In the genomic region with DNA sequence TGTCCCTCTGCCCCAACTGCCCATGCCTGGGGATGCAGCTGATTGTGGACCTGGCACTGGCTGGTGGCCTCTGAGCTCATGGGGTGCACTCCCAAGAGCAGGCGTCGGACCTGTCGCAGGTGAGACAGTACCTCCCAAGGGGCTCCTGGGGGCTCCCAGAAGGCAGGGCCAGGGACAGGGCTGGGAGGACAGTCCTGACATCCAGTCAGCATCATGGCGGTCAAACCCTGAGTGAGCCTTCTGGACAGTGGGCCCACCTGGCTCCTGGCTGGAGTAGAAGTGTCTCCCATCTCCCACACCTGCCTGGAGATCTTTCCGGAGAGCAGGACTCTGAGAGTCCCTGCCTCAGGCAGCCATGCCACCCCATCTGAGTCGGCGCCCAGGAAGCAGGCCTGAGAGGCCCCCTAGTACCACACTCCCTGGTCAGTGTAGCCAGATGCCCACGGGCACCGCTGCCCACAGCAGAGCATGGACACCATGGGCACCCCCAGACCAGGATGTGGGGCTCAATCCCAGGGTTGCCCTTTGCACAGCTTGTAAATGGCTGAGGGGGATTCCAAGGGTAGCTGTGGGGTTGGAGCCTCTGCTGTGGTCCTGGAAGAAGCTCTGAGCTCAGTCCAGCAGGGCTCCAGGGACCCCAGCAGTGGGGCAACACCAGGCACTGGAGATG, we compare ENCODE assay signal across 24 cellular contexts. TPM values are rescaled to one million over a fixed set of nuclear protein-coding genes. Genes with fewer than 3 reads are reported as not detected.
DNase-seq lines count a peak whose midpoint lies in the region; ATAC-seq and TF ChIP-seq lines count a peak whose summit lies in the region.
"Had no signal": no experiment of that assay in that cellular context is flagged by ENCODE, and none has a peak within 500 bp of the region (broad histone marks: within the 10 kb centered on the region; RNA-seq: fewer than 3 reads in every experiment).

No MANE protein-coding gene starts in this region.

- H2BK15ac ChIP-seq in neuronal stem cell (ENCODE audit: low read length), result peak overlapping the region; percentile 81

- no peaks in the 10 kb centered on the region for H3K4me1 Mint-ChIP-seq in activated naive CD4-positive, alpha-beta T cell treated with anti-CD3 and anti-CD28 coated beads for 36 hours (ENCODE audit: low read depth)
- H3K4me1 Mint-ChIP-seq: CD4-positive, CD25-positive, alpha-beta regulatory T cell; GM23338 had no signal

- no peaks in the 10 kb centered on the region for H3K36me3 Mint-ChIP-seq in activated naive CD4-positive, alpha-beta T cell treated with anti-CD3 and anti-CD28 coated beads for 36 hours (ENCODE audit: low read depth)
- H3K36me3 Mint-ChIP-seq: CD4-positive, CD25-positive, alpha-beta regulatory T cell had no signal

- H3K27ac ChIP-seq in neuronal stem cell (replicated peaks; ENCODE audit: low read length) (no peak overlapping the region), upper lobe of right lung (no peak overlapping the region)
- H3K27ac ChIP-seq: A549, PC-9, RWPE1 had no signal

- peaks cover 2% of the 10 kb centered on the region for H3K79me1 ChIP-seq in neuronal stem cell (ENCODE audit: low read depth, low read length)

- H3K4me3 ChIP-seq in H7 (ENCODE audit: insufficient read depth, low read depth, low read length) (no peak overlapping the region), neuronal stem cell (ENCODE audit: low read length in 2 of 2) (no peak overlapping the region), upper lobe of right lung (no peak overlapping the region)
- H3K4me3 ChIP-seq: A549, GM23338, PC-9 had no signal

- intact Hi-C loops in activated naive CD4-positive, alpha-beta T cell treated with anti-CD3 and anti-CD28 coated beads for 36 hours (cut with micrococcal nuclease), result no loop called here
- intact Hi-C loops in upper lobe of right lung (cut with DNase I), result no loop called here

- peak overlapping the region; percentile 91 for H3K23ac ChIP-seq in neuronal stem cell (ENCODE audit: low read depth, low read length, poor library complexity)

- H3K27me3 ChIP-seq in H7 (ENCODE audit: control insufficient read depth, insufficient read depth, low read length), result no peaks in the 10 kb centered on the region
- peaks cover 0 to 4% (median 0%) of the 10 kb centered on the region in 3 experiments for H3K27me3 ChIP-seq in neuronal stem cell (ENCODE audit: control insufficient read depth in 3 of 3, insufficient read depth in 3 of 3, low read depth in 1 of 3, low read length in 3 of 3)
- peaks cover 15% of the 10 kb centered on the region for H3K27me3 ChIP-seq in upper lobe of right lung
- H3K27me3 ChIP-seq: BE2C had no signal

- ATAC-seq in upper lobe of right lung, result no peak
- no peak for ATAC-seq in GM18498 (IDR thresholded peaks at IDR 0.05; ENCODE audit: unreplicated experiment)
- ATAC-seq: GM23338, HCT116 had no signal

- peaks cover 4% of the 10 kb centered on the region for H3K27me3 Mint-ChIP-seq in activated naive CD4-positive, alpha-beta T cell treated with anti-CD3 and anti-CD28 coated beads for 36 hours (ENCODE audit: low read depth)
- H3K27me3 Mint-ChIP-seq: CD4-positive, CD25-positive, alpha-beta regulatory T cell had no signal

- no peak overlapping the region for H4K91ac ChIP-seq in neuronal stem cell (ENCODE audit: low read depth, low read length, poor library complexity)

- H3K9me3 Mint-ChIP-seq in activated naive CD4-positive, alpha-beta T cell treated with anti-CD3 and anti-CD28 coated beads for 36 hours, result peaks cover 3% of the 10 kb centered on the region

- H2AK5ac ChIP-seq in neuronal stem cell (ENCODE audit: low read depth, low read length), result peak overlapping the region; percentile 68

- H2AFZ ChIP-seq in neuronal stem cell (ENCODE audit: low read length), result no peak overlapping the region
- H2AFZ ChIP-seq: GM23338, PC-9 had no signal

- CTCF ChIA-PET in activated naive CD4-positive, alpha-beta T cell treated with anti-CD3 and anti-CD28 coated beads for 36 hours (lab: Charles Lee), result no interaction called here

- peak; percentile 0 for DNase-seq in activated naive CD4-positive, alpha-beta T cell treated with anti-CD3 and anti-CD28 coated beads for 36 hours
- no peak for DNase-seq in activated naive CD4-positive, alpha-beta T cell (lab: John Stamatoyannopoulos, UW)
- peak; percentile 29 for DNase-seq in H7
- DNase-seq in neuronal stem cell (ENCODE audit: low spot score), result no peak
- DNase-seq in upper lobe of right lung, result peak; percentile 57
- DNase-seq in midbrain (lab: John Stamatoyannopoulos, UW), result no peak
- DNase-seq: BE2C; CD4-positive, CD25-positive, alpha-beta regulatory T cell; DMS79; Karpas-422; MV-4-11; NCI-H1105 treated with DMSO at 0.1 percent for 48 hours; NCI-H2029 treated with DMSO at 0.1 percent for 48 hours; NCI-H226; NCI-H510A treated with DMSO at 0.1 percent for 48 hours; NCI-H748 treated with DMSO at 0.1 percent for 48 hours; PC-9; SIG-M5 had no signal

- peak overlapping the region; percentile 19 for H3K18ac ChIP-seq in neuronal stem cell (ENCODE audit: low read length)

- TF ChIP-seq CTCF in upper lobe of right lung (IDR thresholded peaks at IDR 0.05), result no peak

- no CpG with 5 or more reads among the region's 9 CpGs for WGBS in neuronal stem cell (ENCODE audit: extremely low coverage in 2 of 2, insufficient read length in 2 of 2, insufficient replicate concordance in 1 of 2), 2 donors

- H3K9ac ChIP-seq in neuronal stem cell (ENCODE audit: low read depth, low read length, poor library complexity), result no peak overlapping the region

- H3K36me3 ChIP-seq in H7 (replicated peaks; ENCODE audit: control insufficient read depth, insufficient read depth, low read length) (no peaks in the 10 kb centered on the region), neuronal stem cell (replicated peaks in 1 of 2; ENCODE audit: control insufficient read depth in 2 of 2, insufficient read depth in 2 of 2, low read length in 2 of 2) (no peaks in the 10 kb centered on the region), upper lobe of right lung (no peaks in the 10 kb centered on the region)
- H3K36me3 ChIP-seq: BE2C had no signal

- no peak overlapping the region for H2BK5ac ChIP-seq in neuronal stem cell (ENCODE audit: low read length)

- H3K4ac ChIP-seq in neuronal stem cell (ENCODE audit: low read length), result no peak overlapping the region

- no peak overlapping the region for H3K4me2 ChIP-seq in neuronal stem cell (ENCODE audit: insufficient read depth, low read length, poor library complexity, severe bottlenecking)
- H3K4me2 ChIP-seq: A549, GM23338, PC-9 had no signal

- H3K4me3 Mint-ChIP-seq in activated naive CD4-positive, alpha-beta T cell treated with anti-CD3 and anti-CD28 coated beads for 36 hours, result no peak overlapping the region
- H3K4me3 Mint-ChIP-seq: CD4-positive, CD25-positive, alpha-beta regulatory T cell; GM23338 had no signal

- H3K14ac ChIP-seq in neuronal stem cell (ENCODE audit: low read length), result no peak overlapping the region

- H2BK12ac ChIP-seq in neuronal stem cell (ENCODE audit: low read length), result peak overlapping the region; percentile 63

- H3K27ac Mint-ChIP-seq in activated naive CD4-positive, alpha-beta T cell treated with anti-CD3 and anti-CD28 coated beads for 36 hours, result no peak overlapping the region
- H3K27ac Mint-ChIP-seq: CD4-positive, CD25-positive, alpha-beta regulatory T cell; GM23338 had no signal

- H4K8ac ChIP-seq in neuronal stem cell (ENCODE audit: low read depth, low read length), result no peak overlapping the region

- peaks cover 0 to 4% of the 10 kb centered on the region in 2 donors for H3K9me3 ChIP-seq in neuronal stem cell (replicated peaks in 1 of 2; ENCODE audit: control insufficient read depth in 2 of 2, insufficient read depth in 1 of 2, low read depth in 1 of 2, low read length in 2 of 2)
- H3K9me3 ChIP-seq in upper lobe of right lung, result no peaks in the 10 kb centered on the region
- H3K9me3 ChIP-seq: A549, BE2C had no signal

- no peak overlapping the region for H2BK120ac ChIP-seq in neuronal stem cell (ENCODE audit: low read depth, low read length)

- H3K4me1 ChIP-seq in neuronal stem cell (ENCODE audit: control insufficient read depth in 2 of 2, insufficient read depth in 1 of 2, low read depth in 1 of 2, low read length in 2 of 2) (peaks cover 0 to 3% of the 10 kb centered on the region in 2 donors), upper lobe of right lung (no peaks in the 10 kb centered on the region)
- H3K4me1 ChIP-seq: A549, BE2C had no signal

RNA-seq across cellular contexts. Expression of a gene that starts 6.6 kb away (rescaled TPM):
- not detected for total RNA-seq in activated naive CD4-positive, alpha-beta T cell treated with anti-CD3 and anti-CD28 coated beads for 36 hours
- 0.44 TPM in 1 of 2 replicates, not detected in the other for total RNA-seq in H7 (2014; rRNA removed; shearing (Covaris generic))
- polyA plus RNA-seq in neuronal stem cell (2013, experiment 1 of 2), result 0.85 TPM
- polyA plus RNA-seq in neuronal stem cell (2013, experiment 2 of 2), result 0.83 TPM
- total RNA-seq in upper lobe of right lung, result not detected
- total RNA-seq: CD4-positive, CD25-positive, alpha-beta regulatory T cell; GM23338; M059J; PC-9 had no signal
- polyA plus RNA-seq: A549; CD4-positive, CD25-positive, alpha-beta regulatory T cell; GM23338 had no signal

RNA-seq across cellular contexts. Expression of a gene that starts 29.5 kb away (rescaled TPM):
- total RNA-seq in activated naive CD4-positive, alpha-beta T cell treated with anti-CD3 and anti-CD28 coated beads for 36 hours, result not detected
- total RNA-seq in H7 (2014; rRNA removed; shearing (Covaris generic)), result not detected in 2 replicates
- polyA plus RNA-seq in neuronal stem cell (2013, experiment 1 of 2), result not detected
- polyA plus RNA-seq in neuronal stem cell (2013, experiment 2 of 2), result not detected
- total RNA-seq in upper lobe of right lung, result not detected
- total RNA-seq: CD4-positive, CD25-positive, alpha-beta regulatory T cell; M059J; PC-9 had no signal
- polyA plus RNA-seq: A549; CD4-positive, CD25-positive, alpha-beta regulatory T cell; GM23338 had no signal

RNA-seq across cellular contexts. Expression of a gene that starts 30.4 kb away (rescaled TPM):
- not detected for total RNA-seq in activated naive CD4-positive, alpha-beta T cell treated with anti-CD3 and anti-CD28 coated beads for 36 hours
- not detected in 2 replicates for total RNA-seq in H7 (2014; rRNA removed; shearing (Covaris generic))
- 0.03 TPM for polyA plus RNA-seq in neuronal stem cell (2013, experiment 1 of 2)
- not detected for polyA plus RNA-seq in neuronal stem cell (2013, experiment 2 of 2)
- total RNA-seq in upper lobe of right lung, result not detected
- total RNA-seq: CD4-positive, CD25-positive, alpha-beta regulatory T cell; GM23338; M059J; PC-9 had no signal
- polyA plus RNA-seq: A549; CD4-positive, CD25-positive, alpha-beta regulatory T cell; GM23338 had no signal

RNA-seq across cellular contexts. Expression of a gene that starts 32.2 kb away (rescaled TPM):
- total RNA-seq in activated naive CD4-positive, alpha-beta T cell treated with anti-CD3 and anti-CD28 coated beads for 36 hours, result not detected
- total RNA-seq in H7 (2014; rRNA removed; shearing (Covaris generic)), result 0.10 TPM in 1 of 2 replicates, not detected in the other
- polyA plus RNA-seq in neuronal stem cell (2013, experiment 1 of 2), result 0.10 TPM
- 0.07 TPM for polyA plus RNA-seq in neuronal stem cell (2013, experiment 2 of 2)
- total RNA-seq in upper lobe of right lung, result 0.29 TPM
- total RNA-seq: CD4-positive, CD25-positive, alpha-beta regulatory T cell; M059J; PC-9 had no signal
- polyA plus RNA-seq: A549; CD4-positive, CD25-positive, alpha-beta regulatory T cell had no signal

Comparison
In these comparisons a context has a peak if more than half of its experiments do, and no peak if none do; other contexts are left out.
1. DNase-seq: peak in activated naive CD4-positive, alpha-beta T cell treated with anti-CD3 and anti-CD28 coated beads for 36 hours (single experiment), H7 (single experiment) and upper lobe of right lung (single experiment); none in activated naive CD4-positive, alpha-beta T cell (0 of 4), neuronal stem cell (single experiment) and midbrain (single experiment).